ENCODE assay signal across 10 cellular contexts in genomic region chr20:53657289-53657678, GRCh38.
A peak's percentile ranks its signal among the peaks of the same experiment; 100 is the strongest.
DNase-seq lines count a peak whose midpoint lies in the region; ATAC-seq and TF ChIP-seq lines count a peak whose summit lies in the region.
"Had no signal": no experiment of that assay in that cellular context is flagged by ENCODE, and none has a peak within 500 bp of the region (broad histone marks: within the 10 kb centered on the region; RNA-seq: fewer than 3 reads in every experiment).

No MANE protein-coding gene starts in this region.

- ATAC-seq in activated T-helper 17 cell treated with anti-CD3 and anti-CD28 coated beads, Interleukin-2, amount 50 U/mL, for 72 hours (replicated peaks), result no peak
- ATAC-seq in GM19463 (IDR thresholded peaks at IDR 0.05; ENCODE audit: unreplicated experiment), result no peak
- no peak for ATAC-seq in HG02610 (IDR thresholded peaks at IDR 0.05; ENCODE audit: unreplicated experiment)
- no peak for ATAC-seq in HG03159 (IDR thresholded peaks at IDR 0.05; ENCODE audit: unreplicated experiment)

- DNase-seq in A673 (ENCODE audit: low spot score), result no peak
- DNase-seq in GM12865 (ENCODE audit: low read depth), result peak; percentile 59
- no peak for DNase-seq in mesothelial cell of epicardium (ENCODE audit: low spot score in 2 of 2, unreplicated experiment in 2 of 2)
- DNase-seq in AG08395 (ENCODE audit: low spot score), result no peak
- DNase-seq: COR-L47, NCI-H2081 had no signal

- peaks cover 71% of the 10 kb centered on the region for H3K4me1 ChIP-seq in A673 (ENCODE audit: insufficient read depth, low read length, poor library complexity, severe bottlenecking)

- no peak overlapping the region for H3K4me3 ChIP-seq in A673 (ENCODE audit: low read depth, low read length, poor library complexity, severe bottlenecking)
- peak overlapping the region; percentile 24 for H3K4me3 ChIP-seq in GM12865 (ENCODE audit: low read depth, low read length)

- CTCF ChIA-PET in A673 (lab: Charles Lee), result no interaction called here

- H3K27me3 Mint-ChIP-seq in activated T-helper 17 cell treated with anti-CD3 and anti-CD28 coated beads, Interleukin-2, amount 50 U/mL, for 72 hours, result no peaks in the 10 kb centered on the region
- no peaks in the 10 kb centered on the region for H3K27me3 Mint-ChIP-seq in mesothelial cell of epicardium (ENCODE audit: low read depth)

- H3K4me1 Mint-ChIP-seq in activated T-helper 17 cell treated with anti-CD3 and anti-CD28 coated beads, Interleukin-2, amount 50 U/mL, for 72 hours, result peaks cover 34% of the 10 kb centered on the region
- peaks cover 62% of the 10 kb centered on the region for H3K4me1 Mint-ChIP-seq in mesothelial cell of epicardium

- peak overlapping the region; percentile 77 for H3K27ac Mint-ChIP-seq in activated T-helper 17 cell treated with anti-CD3 and anti-CD28 coated beads, Interleukin-2, amount 50 U/mL, for 72 hours
- H3K27ac Mint-ChIP-seq in mesothelial cell of epicardium, result peak overlapping the region; percentile 90

- no peak for TF ChIP-seq CTCF in A673 (conservative IDR thresholded peaks at IDR 0.05; ENCODE audit: low read depth, low read length)
- no peak for TF ChIP-seq CTCF in GM12865 (IDR thresholded peaks at IDR 0.05; ENCODE audit: insufficient read depth, low read depth, low read length, missing control alignments)
- TF ChIP-seq CTCF in mesothelial cell of epicardium (IDR thresholded peaks at IDR 0.05; ENCODE audit: unreplicated experiment), result no peak

- no peaks in the 10 kb centered on the region for H3K27me3 ChIP-seq in A673 (replicated peaks; ENCODE audit: insufficient read depth, low read depth, low read length, poor library complexity)

- no peaks in the 10 kb centered on the region for H3K9me3 Mint-ChIP-seq in activated T-helper 17 cell treated with anti-CD3 and anti-CD28 coated beads, Interleukin-2, amount 50 U/mL, for 72 hours
- H3K9me3 Mint-ChIP-seq in mesothelial cell of epicardium, result no peaks in the 10 kb centered on the region

- H3K36me3 Mint-ChIP-seq in activated T-helper 17 cell treated with anti-CD3 and anti-CD28 coated beads, Interleukin-2, amount 50 U/mL, for 72 hours (ENCODE audit: low read depth), result no peaks in the 10 kb centered on the region
- H3K36me3 Mint-ChIP-seq in mesothelial cell of epicardium, result no peaks in the 10 kb centered on the region

- no peaks in the 10 kb centered on the region for H3K36me3 ChIP-seq in A673 (ENCODE audit: insufficient read depth, low read length, poor library complexity, severe bottlenecking)

- peak overlapping the region; percentile 34 for H3K27ac ChIP-seq in A673 (ENCODE audit: low read depth, low read length, poor library complexity, severe bottlenecking)

- H3K9me3 ChIP-seq in A673 (ENCODE audit: low read depth, low read length, poor library complexity, severe bottlenecking), result no peaks in the 10 kb centered on the region

- peak overlapping the region; percentile 69 for H3K4me3 Mint-ChIP-seq in activated T-helper 17 cell treated with anti-CD3 and anti-CD28 coated beads, Interleukin-2, amount 50 U/mL, for 72 hours
- no peak overlapping the region for H3K4me3 Mint-ChIP-seq in mesothelial cell of epicardium

- intact Hi-C loops in A673 (cut with micrococcal nuclease; ENCODE audit: unreplicated experiment), result no loop called here

- POLR2A ChIA-PET in A673 (lab: Charles Lee; ENCODE audit: low non-redundant PET), result no interaction called here

- no TSS peak for BruUV-seq in A673 (replicated peaks; lab: Mats Ljungman, UMichigan)
